27 cellular contexts compared by ENCODE assay signal in the genomic region with DNA sequence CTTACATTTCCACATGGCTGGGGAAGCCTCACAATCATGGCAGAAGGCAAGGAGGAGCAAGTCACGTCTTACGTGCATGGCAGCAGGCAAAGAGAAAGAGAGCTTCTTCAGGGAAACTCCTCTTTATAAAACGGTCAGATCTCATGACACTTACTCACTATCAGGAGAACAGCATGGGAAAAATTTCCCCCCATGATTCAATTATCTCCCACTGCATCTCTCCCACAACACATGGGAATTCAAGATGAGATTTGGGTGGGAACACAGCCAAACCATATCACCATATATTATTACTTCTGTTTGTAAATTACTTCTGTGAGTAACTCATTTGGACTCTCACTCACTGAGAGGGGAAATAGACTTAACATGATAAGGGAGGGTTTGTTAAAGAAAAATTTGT.
A peak's percentile ranks its signal among the peaks of the same experiment; 100 is the strongest.
DNase-seq lines count a peak whose midpoint lies in the region; ATAC-seq and TF ChIP-seq lines count a peak whose summit lies in the region.
"Had no signal": no experiment of that assay in that cellular context is flagged by ENCODE, and none has a peak within 500 bp of the region (broad histone marks: within the 10 kb centered on the region; RNA-seq: fewer than 3 reads in every experiment).

No MANE protein-coding gene starts in this region.

- peaks cover 11 to 53% (median 42%) of the 10 kb centered on the region in 3 donors for H3K36me3 Mint-ChIP-seq in CD8-positive, alpha-beta memory T cell

- peaks cover 10% of the 10 kb centered on the region for H3K9me3 ChIP-seq in CD8-positive, alpha-beta memory T cell (ENCODE audit: low read length)
- H3K9me3 ChIP-seq in esophagus muscularis mucosa = peaks cover 0 to 11% (median 0%) of the 10 kb centered on the region in 4 donors
- H3K9me3 ChIP-seq: adrenal gland, SJSA1, tibial artery had no signal

- no peak for TF ChIP-seq CTCF in AG09309 (IDR thresholded peaks at IDR 0.05; ENCODE audit: control insufficient read depth, insufficient read depth, low read depth, low read length, missing control alignments)
- no peak for TF ChIP-seq CTCF in esophagus muscularis mucosa (IDR thresholded peaks at IDR 0.05)

- peaks cover 36% of the 10 kb centered on the region for H3K4me1 ChIP-seq in CD8-positive, alpha-beta memory T cell (ENCODE audit: insufficient read depth, low read length)
- no peaks in the 10 kb centered on the region for H3K4me1 ChIP-seq in esophagus muscularis mucosa
- H3K4me1 ChIP-seq: adrenal gland, breast epithelium, Peyer's patch, SJSA1, tibial artery had no signal

- H3K4me3 Mint-ChIP-seq in CD8-positive, alpha-beta memory T cell = peak overlapping the region; percentile 58 to 99 (median 73)

- in situ Hi-C loops in SK-MEL-5 (cut with HindIII; ENCODE audit: low pct_unique_long_range_greater_than_20kb, low sequenced_read_pairs) = no loop called here

- no peak overlapping the region for H3K27ac ChIP-seq in CD8-positive, alpha-beta memory T cell (ENCODE audit: low read depth, low read length)
- H3K27ac ChIP-seq in esophagus muscularis mucosa (replicated peaks in 1 of 4) = no peak overlapping the region
- H3K27ac ChIP-seq: adrenal gland, breast epithelium, coronary artery, Peyer's patch, SJSA1, tibial artery, WERI-Rb-1 had no signal

- peak overlapping the region in 7 of 8 donors; percentile 48 to 91 (median 88) for H3K27ac Mint-ChIP-seq in CD8-positive, alpha-beta memory T cell

- H3K27me3 Mint-ChIP-seq in CD8-positive, alpha-beta memory T cell = peaks cover 0 to 4% of the 10 kb centered on the region in 2 donors

- peaks cover 46 to 62% (median 60%) of the 10 kb centered on the region in 3 donors for H3K4me1 Mint-ChIP-seq in CD8-positive, alpha-beta memory T cell

- TF ChIP-seq POLR2A in esophagus muscularis mucosa (IDR thresholded peaks at IDR 0.05; ENCODE audit: low read depth) = no peak

- H3K27me3 ChIP-seq in CD8-positive, alpha-beta memory T cell (ENCODE audit: insufficient read depth, low read length, poor library complexity, severe bottlenecking) = no peaks in the 10 kb centered on the region
- H3K27me3 ChIP-seq in esophagus muscularis mucosa (no peaks in the 10 kb centered on the region), H7 (ENCODE audit: control insufficient read depth, insufficient read depth, low read length) (no peaks in the 10 kb centered on the region)
- H3K27me3 ChIP-seq: adrenal gland, breast epithelium, Peyer's patch, SJSA1, tibial artery had no signal

- H3K9me3 Mint-ChIP-seq in CD8-positive, alpha-beta memory T cell = peaks cover 14 to 54% (median 36%) of the 10 kb centered on the region in 5 donors

- no peak overlapping the region; the same call in 1 of the 2 replicates for H3K4me3 ChIP-seq in AG09309 (ENCODE audit: control insufficient read depth, low read depth, low read length)
- peak overlapping the region; percentile 14 for H3K4me3 ChIP-seq in CD8-positive, alpha-beta memory T cell (ENCODE audit: low read length)
- no peak overlapping the region for H3K4me3 ChIP-seq in esophagus muscularis mucosa
- H3K4me3 ChIP-seq in H7 (ENCODE audit: insufficient read depth, low read depth, low read length) = no peak overlapping the region
- H3K4me3 ChIP-seq: adrenal gland, breast epithelium, coronary artery, Peyer's patch, SJSA1, tibial artery had no signal

- POLR2A ChIA-PET in CD8-positive, alpha-beta memory T cell (lab: Charles Lee) = no interaction called here

- WGBS in esophagus muscularis mucosa = 50% methylated on average over 3 of the region's 3 CpGs

- CTCF ChIA-PET in CD8-positive, alpha-beta memory T cell (lab: Charles Lee) = no interaction called here

- ATAC-seq in sciatic nerve = no peak
- ATAC-seq in HG03108 (IDR thresholded peaks at IDR 0.05; ENCODE audit: unreplicated experiment) = no peak

- no peak for TF ChIP-seq EP300 in esophagus muscularis mucosa (IDR thresholded peaks at IDR 0.05)

- intact Hi-C loops in esophagus muscularis mucosa (cut with DNase I) (no loop called here), sciatic nerve (cut with DNase I) (no loop called here)

- H3K36me3 ChIP-seq in CD8-positive, alpha-beta memory T cell (ENCODE audit: insufficient read depth, low read length) = no peaks in the 10 kb centered on the region
- H3K36me3 ChIP-seq in esophagus muscularis mucosa (no peaks in the 10 kb centered on the region), H7 (replicated peaks; ENCODE audit: control insufficient read depth, insufficient read depth, low read length) (no peaks in the 10 kb centered on the region)
- H3K36me3 ChIP-seq: adrenal gland, breast epithelium, Peyer's patch, SJSA1, tibial artery, WERI-Rb-1 had no signal

- DNase-seq in AG09309 (ENCODE audit: low read depth) (peak; percentile 5), SK-MEL-5 (ENCODE audit: low read depth, low spot score) (peak; percentile 45), esophagus muscularis mucosa (ENCODE audit: extremely low spot score) (peak; percentile 37), H7 (no peak), sciatic nerve (ENCODE audit: low spot score) (no peak)
- no peak for DNase-seq in CD8-positive, alpha-beta memory T cell
- DNase-seq in activated effector memory CD4-positive, alpha-beta T cell treated with anti-CD3 and anti-CD28 coated beads, Interleukin-2, amount 50 U/mL, for 16 hours = no peak
- DNase-seq: activated CD8-positive, alpha-beta memory T cell treated with anti-CD3 and anti-CD28 coated beads for 24 hours; activated gamma-delta T cell; adrenal gland; DMS79; glutamatergic neuron; Karpas-422; NCI-H1105; NCI-H2029 treated with DMSO at 0.1 percent for 48 hours; nucleus accumbens; Peyer's patch; small intestine; stimulated activated CD4-positive, alpha-beta T cell treated with anti-CD3 and anti-CD28 coated beads, Interleukin-2, amount 100 ng/mL, for 24 hours; stimulated activated naive CD4-positive, alpha-beta T cell treated with Interleukin-2 at 50 U/mL for 16 hours; T-helper 2 cell; tibial artery; WERI-Rb-1 had no signal

Comparison
In these comparisons a context has a peak if more than half of its experiments do, and no peak if none do; other contexts are left out.
1. DNase-seq: peak in AG09309 (single experiment), SK-MEL-5 (single experiment) and esophagus muscularis mucosa (single experiment); none in CD8-positive, alpha-beta memory T cell (0 of 5), activated effector memory CD4-positive, alpha-beta T cell treated with anti-CD3 and anti-CD28 coated beads, Interleukin-2, amount 50 U/mL, for 16 hours (single experiment), H7 (single experiment) and sciatic nerve (single experiment).